8 cellular contexts compared by ENCODE assay signal in the genomic region with DNA sequence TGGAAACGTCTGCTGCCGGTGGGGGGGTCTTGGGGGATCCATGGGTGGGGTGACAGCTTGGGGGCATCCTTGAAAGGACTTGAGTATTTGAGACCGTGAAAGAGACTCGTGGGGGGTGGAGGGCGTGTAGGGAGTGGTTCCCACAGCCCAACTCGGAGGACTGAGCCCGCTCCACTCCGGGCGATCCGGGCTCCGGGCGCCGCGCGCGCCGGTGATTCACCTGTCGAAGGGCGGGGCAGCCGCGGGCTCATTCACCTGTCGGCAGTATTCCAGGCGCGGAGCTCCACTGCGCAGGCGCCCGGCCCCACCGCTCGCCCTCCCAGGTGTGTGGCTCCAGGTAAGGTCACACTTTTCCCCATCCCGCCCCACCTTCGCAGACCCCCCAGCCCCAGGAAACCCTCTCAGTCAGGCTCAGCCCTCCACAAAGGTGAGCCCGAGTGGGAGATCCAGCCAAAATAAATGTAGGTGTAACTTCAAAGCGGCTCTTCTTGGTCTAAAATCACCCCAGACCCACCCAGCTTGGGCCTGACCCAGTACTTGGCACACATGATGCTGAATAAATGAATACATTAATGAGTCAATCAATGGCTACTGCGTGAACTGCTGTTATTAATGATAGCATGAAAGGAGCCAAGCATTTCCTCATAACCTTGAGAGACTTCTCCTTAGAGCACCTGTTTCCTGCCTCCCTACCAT. TPM values are rescaled to one million over a fixed set of nuclear protein-coding genes. Genes with fewer than 3 reads are reported as not detected.
DNase-seq lines count a peak whose midpoint lies in the region; ATAC-seq and TF ChIP-seq lines count a peak whose summit lies in the region.

No MANE protein-coding gene starts in this region.

- H3K4me1 Mint-ChIP-seq in chondrocyte (ENCODE audit: low read depth): peaks cover 45% of the 10 kb centered on the region
- peaks cover 41% of the 10 kb centered on the region for H3K4me1 Mint-ChIP-seq in nephron

- peak overlapping the region; percentile 61 for H3K4me3 Mint-ChIP-seq in chondrocyte (ENCODE audit: unreplicated experiment)
- H3K4me3 Mint-ChIP-seq in nephron: peak overlapping the region; percentile 73 to 78 (median 77)

- TF ChIP-seq CTCF in chondrocyte (IDR thresholded peaks at IDR 0.05) (no peak), nephron (IDR thresholded peaks at IDR 0.05; ENCODE audit: unreplicated experiment in 3 of 3) (no peak)

- DNase-seq in COR-L47 (lab: John Stamatoyannopoulos, UW) (peak; percentile 67), LoVo (ENCODE audit: low spot score) (peak; percentile 91), chondrocyte (ENCODE audit: low spot score) (no peak), erythroblast (lab: John Stamatoyannopoulos, UW) (no peak), GM19240 (ENCODE audit: insufficient read length, low spot score) (no peak)

- no peak for TF ChIP-seq POLR2A in erythroblast (IDR thresholded peaks at IDR 0.05; ENCODE audit: low read length)

- H3K27ac Mint-ChIP-seq in chondrocyte (ENCODE audit: unreplicated experiment) (peak overlapping the region; percentile 70), nephron (peak overlapping the region in 2 of 3 experiments; percentile 35 to 79)

- no peaks in the 10 kb centered on the region for H3K9me3 Mint-ChIP-seq in chondrocyte (ENCODE audit: low read depth)
- H3K9me3 Mint-ChIP-seq in nephron: no peaks in the 10 kb centered on the region

- no peaks in the 10 kb centered on the region for H3K27me3 Mint-ChIP-seq in chondrocyte (ENCODE audit: low read depth)
- no peaks in the 10 kb centered on the region for H3K27me3 Mint-ChIP-seq in nephron (ENCODE audit: low read depth)

- no peak for ATAC-seq in GM18907 (IDR thresholded peaks at IDR 0.05; ENCODE audit: unreplicated experiment)
- ATAC-seq in GM21390 (IDR thresholded peaks at IDR 0.05; ENCODE audit: unreplicated experiment): no peak

- H3K36me3 Mint-ChIP-seq in chondrocyte (ENCODE audit: low read depth): peaks cover 30% of the 10 kb centered on the region
- peaks cover 49% of the 10 kb centered on the region for H3K36me3 Mint-ChIP-seq in nephron (ENCODE audit: low read depth)

RNA-seq across cellular contexts. Expression of gene NOTCH3, which starts 4.7 kb away (rescaled TPM):
- 78.6 to 559 TPM (median 553 TPM) in 3 replicates for total RNA-seq in chondrocyte

RNA-seq across cellular contexts. Expression of gene EPHX3, which starts 36.1 kb away (rescaled TPM):
- 0.15 to 0.38 TPM in 2 of 3 replicates, not detected in the other for total RNA-seq in chondrocyte

Comparison
In these comparisons a context has a peak if more than half of its experiments do, and no peak if none do; other contexts are left out.
1. DNase-seq: peak in COR-L47 (single experiment) and LoVo (single experiment); none in chondrocyte (single experiment), erythroblast (0 of 2) and GM19240 (single experiment).